16 cellular contexts compared by ENCODE assay signal in the genomic region with DNA sequence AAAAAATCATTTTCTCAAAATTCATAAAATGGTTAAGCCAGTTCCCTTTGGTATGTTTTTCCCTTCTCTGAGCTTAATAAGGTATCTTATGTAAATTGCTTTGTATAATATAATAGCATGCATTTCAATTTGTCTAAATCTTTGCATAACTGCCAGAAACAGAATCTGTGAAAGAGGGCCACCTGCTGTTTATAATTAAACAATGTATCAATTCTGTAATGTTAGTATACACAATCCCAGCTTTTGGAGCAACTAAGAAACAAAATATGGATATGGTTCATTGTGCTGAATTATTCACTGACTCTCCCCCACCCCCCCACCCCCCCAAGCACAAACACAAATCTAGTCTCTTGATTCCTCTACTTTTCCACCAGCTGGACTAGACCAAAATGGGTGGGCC. TPM values are rescaled to one million over a fixed set of nuclear protein-coding genes. Genes with fewer than 3 reads are reported as not detected.
DNase-seq lines count a peak whose midpoint lies in the region; ATAC-seq, FAIRE-seq and TF ChIP-seq lines count a peak whose summit lies in the region.
"Had no signal": no experiment of that assay in that cellular context is flagged by ENCODE, and none has a peak within 500 bp of the region (broad histone marks: within the 10 kb centered on the region; RNA-seq: fewer than 3 reads in every experiment).

No MANE protein-coding gene starts in this region.

- TF ChIP-seq RAD21 in IMR-90 (IDR thresholded peaks at IDR 0.05; ENCODE audit: low read length), result no peak

- H3K4me3 ChIP-seq in IMR-90 (ENCODE audit: insufficient read depth, low read depth, low read length), result no peak overlapping the region
- H3K4me3 ChIP-seq: neural progenitor cell, smooth muscle cell had no signal

- CTCF ChIA-PET in Calu3 (lab: Charles Lee) (interaction anchor here (0.6 to 2.6 kb wide), 5 partner anchors 65 to 413 kb away, joined by 3 to 22 read pairs (median 4); a partner anchor contains a TSS), IMR-90 (lab: Yijun Ruan, JAX) (interaction anchor here (0.5 kb wide), 1 partner anchor 271 kb away, joined by 4 read pairs; no protein-coding TSS in a partner anchor)

- H4K5ac ChIP-seq in IMR-90 (ENCODE audit: low read depth, low read length), result no peak overlapping the region

- TF ChIP-seq POLR2A in IMR-90 (IDR thresholded peaks at IDR 0.05; ENCODE audit: low read depth, low read length) (no peak), GM12891 (IDR thresholded peaks at IDR 0.05; ENCODE audit: low read depth, low read length) (no peak)

- no peak overlapping the region for H3K23ac ChIP-seq in IMR-90 (ENCODE audit: low read depth, low read length)

- no peak overlapping the region for H3K9ac ChIP-seq in IMR-90 (ENCODE audit: low read depth, low read length)
- H3K9ac ChIP-seq: neural progenitor cell had no signal

- H3K14ac ChIP-seq in IMR-90 (replicated peaks; ENCODE audit: low read depth, low read length), result no peak overlapping the region

- peak; percentile 16 for TF ChIP-seq CTCF in Calu3 (IDR thresholded peaks at IDR 0.05; ENCODE audit: unreplicated experiment)
- 0 out of 2 replicates have a peak, but pooled peaks have one; percentile 9 for TF ChIP-seq CTCF in IMR-90 (conservative IDR thresholded peaks at IDR 0.05; ENCODE audit: low read depth, low read length)

- DNase-seq in Calu3 (no peak), IMR-90 (no peak), RPMI7951 (ENCODE audit: low read depth) (peak; percentile 10), left kidney (ENCODE audit: low read depth, low spot score) (peak; percentile 13), GM12891 (ENCODE audit: insufficient read length, low spot score) (no peak), KG1 (lab: John Stamatoyannopoulos, UW) (no peak), midbrain (lab: John Stamatoyannopoulos, UW) (no peak)
- DNase-seq: activated CD4-positive, alpha-beta memory T cell treated with anti-CD3 and anti-CD28 coated beads for 36 hours; CD8-positive, alpha-beta memory T cell; left ventricle myocardium superior had no signal

- intact Hi-C loops in Calu3 (cut with micrococcal nuclease; ENCODE audit: unreplicated experiment), result loop anchor here (1.0 to 10.0 kb wide), 3 partner anchors 84 to 456 kb away; a partner anchor contains a TSS
- intact Hi-C loops in IMR-90 (cut with micrococcal nuclease), result loop anchor here (10.0 kb wide), 1 partner anchor 176 kb away; no protein-coding TSS in a partner anchor

- no peak overlapping the region for H4K8ac ChIP-seq in IMR-90 (ENCODE audit: low read depth in 2 of 2, low read length in 2 of 2)

- H3K9me1 ChIP-seq in IMR-90 (ENCODE audit: insufficient read depth, low read length), result no peaks in the 10 kb centered on the region

- no peaks in the 10 kb centered on the region for H3K79me1 ChIP-seq in IMR-90 (ENCODE audit: low read depth in 1 of 2, low read length in 2 of 2)

- no peak for FAIRE-seq in GM12891 (lab: Jason Lieb, UNC)
- FAIRE-seq: bronchial epithelial cell, endothelial cell of umbilical vein had no signal

- H3K36me3 ChIP-seq in IMR-90 (ENCODE audit: control insufficient read depth, insufficient read depth, low read length), result no peaks in the 10 kb centered on the region
- H3K36me3 ChIP-seq: neural progenitor cell had no signal

- POLR2A ChIA-PET in IMR-90 (lab: Charles Lee; ENCODE audit: unreplicated experiment), result no interaction called here

- no peaks in the 10 kb centered on the region for H3K4me1 Mint-ChIP-seq in Calu3 (ENCODE audit: low read depth, unreplicated experiment)
- H3K4me1 Mint-ChIP-seq: CD8-positive, alpha-beta memory T cell had no signal

- H3K27me3 ChIP-seq in IMR-90 (ENCODE audit: control insufficient read depth, insufficient read depth, low read length), result no peaks in the 10 kb centered on the region
- H3K27me3 ChIP-seq: neural progenitor cell had no signal

- no peak overlapping the region for H3K18ac ChIP-seq in IMR-90 (ENCODE audit: low read depth, low read length)

- no peak overlapping the region for H3K27ac Mint-ChIP-seq in Calu3 (ENCODE audit: unreplicated experiment)
- H3K27ac Mint-ChIP-seq: activated CD4-positive, alpha-beta memory T cell treated with anti-CD3 and anti-CD28 coated beads for 36 hours; CD8-positive, alpha-beta memory T cell; neural progenitor cell; T-helper 1 cell treated with Interleukin-12 subunit alpha and Interleukin-12 subunit beta and Interleukin-4 antibody, amounts not matched to agents 30 μg/mL and 1 μg/mL, for 36 hours had no signal

- H3K56ac ChIP-seq in IMR-90 (ENCODE audit: extremely low read depth, insufficient read depth, low read length), result no peak overlapping the region

- H3K9me3 ChIP-seq in IMR-90 (ENCODE audit: control insufficient read depth, insufficient read depth, low read length), result no peaks in the 10 kb centered on the region

- no peak overlapping the region for H3K4me2 ChIP-seq in IMR-90 (ENCODE audit: low read depth, low read length)
- H3K4me2 ChIP-seq: neural progenitor cell, smooth muscle cell had no signal

- H2AK9ac ChIP-seq in IMR-90 (replicated peaks; ENCODE audit: low read depth, low read length, poor library complexity), result no peak overlapping the region

- H3K4me1 ChIP-seq in IMR-90 (ENCODE audit: control insufficient read depth, insufficient read depth, low read length), result no peaks in the 10 kb centered on the region

- ATAC-seq in IMR-90 (ENCODE audit: low read depth), result no peak
- ATAC-seq: left ventricle myocardium superior had no signal

- no peak overlapping the region for H4K91ac ChIP-seq in IMR-90 (ENCODE audit: insufficient read depth, low read depth, low read length)

- no peak overlapping the region for H3K27ac ChIP-seq in IMR-90 (ENCODE audit: insufficient read depth, low read length)
- H3K27ac ChIP-seq: neural progenitor cell had no signal

- no peak overlapping the region for H3K4me3 Mint-ChIP-seq in Calu3 (ENCODE audit: low read depth, unreplicated experiment)
- H3K4me3 Mint-ChIP-seq: activated CD4-positive, alpha-beta memory T cell treated with anti-CD3 and anti-CD28 coated beads for 36 hours; CD8-positive, alpha-beta memory T cell; neural progenitor cell; T-helper 1 cell treated with Interleukin-12 subunit alpha and Interleukin-12 subunit beta and Interleukin-4 antibody, amounts not matched to agents 30 μg/mL and 1 μg/mL, for 36 hours had no signal

- H2AFZ ChIP-seq in IMR-90 (replicated peaks; ENCODE audit: low read length, poor library complexity), result no peak overlapping the region
- H2AFZ ChIP-seq: neural progenitor cell had no signal

- H2BK20ac ChIP-seq in IMR-90 (ENCODE audit: low read depth, low read length), result no peak overlapping the region

- no peaks in the 10 kb centered on the region for H4K20me1 ChIP-seq in IMR-90 (ENCODE audit: insufficient read depth, low read length)

- no peak overlapping the region for H2BK5ac ChIP-seq in IMR-90 (ENCODE audit: low read depth, low read length, poor library complexity, severe bottlenecking)

- no TSS peak for BruUV-seq in Calu3 (replicated peaks; lab: Mats Ljungman, UMichigan)
- no TSS peak for BruUV-seq in IMR-90 (replicated peaks; lab: Mats Ljungman, UMichigan)

- no peaks in the 10 kb centered on the region for H3K27me3 Mint-ChIP-seq in Calu3 (ENCODE audit: unreplicated experiment)

- H2BK120ac ChIP-seq in IMR-90 (ENCODE audit: low read depth, low read length), result no peak overlapping the region

- no peak overlapping the region for H2BK15ac ChIP-seq in IMR-90 (ENCODE audit: low read depth, low read length)

- H3K4ac ChIP-seq in IMR-90 (ENCODE audit: low read depth, low read length), result no peak overlapping the region

- dilution Hi-C loops in IMR-90 (cut with HindIII; ENCODE audit: low sequenced_read_pairs, unreplicated experiment), result no loop called here

- H2AK5ac ChIP-seq in IMR-90 (ENCODE audit: low read depth, low read length), result no peak overlapping the region

- in situ Hi-C loops in IMR-90 (cut with MboI; ENCODE audit: low sequenced_read_pairs), result no loop called here

- no peaks in the 10 kb centered on the region for H3K9me3 Mint-ChIP-seq in Calu3 (ENCODE audit: low read depth, unreplicated experiment)
- H3K9me3 Mint-ChIP-seq: activated CD4-positive, alpha-beta memory T cell treated with anti-CD3 and anti-CD28 coated beads for 36 hours; CD8-positive, alpha-beta memory T cell; neural progenitor cell; T-helper 1 cell treated with Interleukin-12 subunit alpha and Interleukin-12 subunit beta and Interleukin-4 antibody, amounts not matched to agents 30 μg/mL and 1 μg/mL, for 36 hours had no signal

- H3K36me3 Mint-ChIP-seq in Calu3 (ENCODE audit: insufficient read depth, unreplicated experiment), result no peaks in the 10 kb centered on the region
- H3K36me3 Mint-ChIP-seq: activated CD4-positive, alpha-beta memory T cell treated with anti-CD3 and anti-CD28 coated beads for 36 hours; CD8-positive, alpha-beta memory T cell had no signal

TF ChIP-seq in IMR-90, 13 proteins besides CTCF, POLR2A, EP300 and RAD21 (continues in another document):
- TF ChIP-seq BHLHE40 (IDR thresholded peaks at IDR 0.05; ENCODE audit: low read depth, low read length) (no peak), FOS (IDR thresholded peaks at IDR 0.05; ENCODE audit: low read depth, low read length) (no peak), CEBPB (IDR thresholded peaks at IDR 0.05; ENCODE audit: low read depth, low read length) (no peak)

TF ChIP-seq in GM12891, 5 proteins besides CTCF, POLR2A, EP300 and RAD21:
- no peak for TF ChIP-seq POU2F2 (IDR thresholded peaks at IDR 0.05; ENCODE audit: low read depth, low read length)
- no peak for TF ChIP-seq TAF1 (IDR thresholded peaks at IDR 0.05; ENCODE audit: low read depth, low read length)
- no peak for TF ChIP-seq POLR2AphosphoS5 (IDR thresholded peaks at IDR 0.05; ENCODE audit: low read depth, low read length)
- no peak for TF ChIP-seq PAX5 (IDR thresholded peaks at IDR 0.05; ENCODE audit: insufficient read depth, low read length, severe bottlenecking)
- TF ChIP-seq SPI1 (IDR thresholded peaks at IDR 0.05; ENCODE audit: low read depth, low read length), result no peak

RNA-seq across cellular contexts. Expression of a gene that starts 54.8 kb away (rescaled TPM):
- total RNA-seq in Calu3 (2022) (not detected in 2 replicates), IMR-90 (2012; rRNA removed) (not detected in 2 replicates)
- polyA plus RNA-seq in IMR-90 (2012; rRNA removed), result not detected in 2 replicates
- not detected in 2 replicates for polyA plus RNA-seq in IMR-90 (2012; cell fraction: cytosol; rRNA removed)
- not detected in 2 replicates for polyA plus RNA-seq in IMR-90 (2012; cell fraction: nucleus; rRNA removed; ENCODE audit: low replicate concordance)
- not detected in 2 replicates for total RNA-seq in RPMI7951 (2014; rRNA removed; shearing (Covaris generic))
- polyA plus RNA-seq in GM12891 (2012; ENCODE audit: low read depth, missing spikeins), result not detected
- total RNA-seq: activated CD4-positive, alpha-beta memory T cell treated with anti-CD3 and anti-CD28 coated beads for 36 hours; bronchial epithelial cell; CD8-positive, alpha-beta memory T cell; endothelial cell of umbilical vein; left ventricle myocardium superior; temporal lobe had no signal
- polyA plus RNA-seq: endothelial cell of umbilical vein had no signal

Comparison
In these comparisons a context has a peak if more than half of its experiments do, and no peak if none do; other contexts are left out.
1. DNase-seq: peak in RPMI7951 (single experiment) and left kidney (single experiment); none in Calu3 (single experiment), IMR-90 (single experiment), GM12891 (single experiment), KG1 (single experiment) and midbrain (single experiment).